1 cellular context compared by ENCODE assay signal in the genomic region with DNA sequence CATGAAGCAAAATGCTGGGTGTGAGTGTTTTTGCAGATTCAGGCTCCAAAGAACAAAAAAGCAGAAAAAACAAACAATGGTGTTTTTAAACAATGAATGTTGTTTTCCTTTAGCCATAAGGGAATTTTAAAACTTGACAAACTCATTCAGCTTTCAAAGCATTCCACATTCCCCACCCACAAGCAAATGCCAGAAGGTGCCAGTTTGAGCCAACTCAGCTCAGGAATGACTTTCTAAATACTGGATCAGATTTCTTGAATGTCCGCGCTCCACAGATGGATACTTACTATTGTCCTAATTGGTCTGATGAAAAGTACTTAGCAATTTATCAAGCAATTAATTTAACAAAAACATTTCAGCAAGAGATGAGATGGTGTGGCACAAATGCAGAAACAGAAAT.
A peak's percentile ranks its signal among the peaks of the same experiment; 100 is the strongest.
TF ChIP-seq lines count a peak whose summit lies in the region.

No MANE protein-coding gene starts in this region.

TF ChIP-seq in Ishikawa, 13 proteins besides CTCF, POLR2A, EP300 and RAD21 (continued from another document):
- TF ChIP-seq FOXM1 (IDR thresholded peaks at IDR 0.05; ENCODE audit: borderline replicate concordance, low read depth) (peak; percentile 26; the same call in 1 of the 2 replicates), EGR1 (IDR thresholded peaks at IDR 0.05) (no peak), TEAD4 (IDR thresholded peaks at IDR 0.05) (peak; percentile 77), NFIC (IDR thresholded peaks at IDR 0.05) (peak; percentile 65), USF1 (IDR thresholded peaks at IDR 0.05) (no peak)
- TF ChIP-seq, protein P1, sequence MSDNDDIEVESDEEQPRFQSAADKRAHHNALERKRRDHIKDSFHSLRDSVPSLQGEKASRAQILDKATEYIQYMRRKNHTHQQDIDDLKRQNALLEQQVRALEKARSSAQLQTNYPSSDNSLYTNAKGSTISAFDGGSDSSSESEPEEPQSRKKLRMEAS (IDR thresholded peaks at IDR 0.05): 0 out of 2 replicates have a peak, but pooled peaks have one; percentile 6
